17 cellular contexts compared by ENCODE assay signal in genomic region chr7:756928-757560, GRCh38. TPM values are rescaled to one million over a fixed set of nuclear protein-coding genes. Genes with fewer than 3 reads are reported as not detected.
A peak's percentile ranks its signal among the peaks of the same experiment; 100 is the strongest.
DNase-seq lines count a peak whose midpoint lies in the region; ATAC-seq and TF ChIP-seq lines count a peak whose summit lies in the region.
"Had no signal": no experiment of that assay in that cellular context is flagged by ENCODE, and none has a peak within 500 bp of the region (broad histone marks: within the 10 kb centered on the region; RNA-seq: fewer than 3 reads in every experiment).

No MANE protein-coding gene starts in this region.

- DNase-seq in Right ventricle myocardium inferior (ENCODE audit: missing footprints) (peak; percentile 55), cardiac septum (ENCODE audit: low spot score) (no peak), posterior vena cava (ENCODE audit: low spot score) (peak; percentile 63), aorta (peak in 1 of 2 donors; percentile 55), GM20000 (ENCODE audit: low spot score) (no peak)
- no peak for DNase-seq in activated T-cell treated with anti-CD3 and anti-CD28 coated beads, Interleukin-2, amount 50 U/mL, for 1 hour
- DNase-seq: CD4-positive, alpha-beta memory T cell; DMS79 treated with DMSO at 0.1 percent for 48 hours; GM23248; NCI-H1417; NCI-H187 treated with DMSO at 0.1 percent for 48 hours; NCI-H2171; NCI-H446; NCI-H774; PC-9 had no signal

- peaks cover 0 to 100% of the 10 kb centered on the region in 2 donors for H3K36me3 ChIP-seq in gastroesophageal sphincter
- peaks cover 0 to 4% of the 10 kb centered on the region in 2 donors for H3K36me3 ChIP-seq in aorta (ENCODE audit: control insufficient read depth in 1 of 2, insufficient read depth in 2 of 2, low read length in 1 of 2)

- no peaks in the 10 kb centered on the region for H3K27me3 ChIP-seq in gastroesophageal sphincter
- no peaks in the 10 kb centered on the region for H3K27me3 ChIP-seq in aorta (ENCODE audit: control insufficient read depth in 1 of 2, insufficient read depth in 2 of 2, low read length in 1 of 2)

- ATAC-seq in Right ventricle myocardium inferior (no peak), gastroesophageal sphincter (peak; percentile 7), aorta (ENCODE audit: low FRiP score) (peak; percentile 35), HG02759 (IDR thresholded peaks at IDR 0.05; ENCODE audit: unreplicated experiment) (no peak)

- whole genome bisulfite sequencing in gastroesophageal sphincter (ENCODE audit: low coverage in 1 of 2), 2 donors = 44 to 100% methylated on average over 1 to 5 of the region's 35 CpGs
- 95% methylated on average over 35 of the region's 35 CpGs for WGBS in aorta, 2 donors

- no peak for TF ChIP-seq EP300 in gastroesophageal sphincter (IDR thresholded peaks at IDR 0.05)

- intact Hi-C loops in Right ventricle myocardium inferior (cut with DNase I) = no loop called here
- intact Hi-C loops in cardiac septum (cut with DNase I) = no loop called here
- intact Hi-C loops in posterior vena cava (cut with DNase I) = loop anchor here in 1 of 2 donors (1.0 kb wide), 1 partner anchor 356 kb away; no protein-coding TSS in a partner anchor
- intact Hi-C loops in aorta (cut with DNase I) = no loop called here

- H3K9me3 ChIP-seq in gastroesophageal sphincter (no peaks in the 10 kb centered on the region), aorta (ENCODE audit: control insufficient read depth, low read length) (no peaks in the 10 kb centered on the region)

- H3K27ac ChIP-seq in gastroesophageal sphincter = peak overlapping the region in 2 of 4 donors; percentile 30 to 62
- H3K27ac ChIP-seq in aorta (ENCODE audit: low read depth in 1 of 2, low read length in 2 of 2) = no peak overlapping the region
- H3K27ac ChIP-seq: GM23248, PC-9 had no signal

- H3K4me3 ChIP-seq in gastroesophageal sphincter = no peak overlapping the region
- H3K4me3 ChIP-seq in aorta (ENCODE audit: low read length in 2 of 2) = no peak overlapping the region
- H3K4me3 ChIP-seq: GM23248, PC-9 had no signal

- H3K4me1 ChIP-seq in gastroesophageal sphincter = peaks cover 0 to 15% (median 0%) of the 10 kb centered on the region in 3 donors
- H3K4me1 ChIP-seq in aorta (ENCODE audit: control insufficient read depth in 1 of 2, insufficient read depth in 2 of 2, low read length in 2 of 2) = no peaks in the 10 kb centered on the region

- TF ChIP-seq POLR2A in gastroesophageal sphincter (IDR thresholded peaks at IDR 0.05) = no peak

- TF ChIP-seq CTCF in gastroesophageal sphincter (IDR thresholded peaks at IDR 0.05) = no peak
- no peak for TF ChIP-seq CTCF in GM20000 (IDR thresholded peaks at IDR 0.05; ENCODE audit: extremely low read depth, missing control alignments)

RNA-seq across cellular contexts. Expression of gene PRKAR1B, which starts 30.0 kb away (rescaled TPM):
- 16.7 TPM for total RNA-seq in Right ventricle myocardium inferior
- total RNA-seq in cardiac septum = 13.5 TPM
- total RNA-seq in gastroesophageal sphincter = 10 to 100 TPM; 11.6 to 39.1 (median 24.8) TPM
- 10 to 100 TPM; 10.1 TPM for total RNA-seq in posterior vena cava
- 10 to 100 TPM in 1 of 2 donors, 1 to 10 TPM in 1; 6.6 to 13.7 TPM for total RNA-seq in aorta
- 10 to 100 TPM; 14.5 to 16.2 TPM for polyA plus RNA-seq in aorta

RNA-seq across cellular contexts. Expression of gene DNAAF5, which starts 30.5 kb away (rescaled TPM):
- total RNA-seq in Right ventricle myocardium inferior (17.7 TPM), cardiac septum (22.1 TPM), gastroesophageal sphincter (10 to 100 TPM; 17.4 to 36.4 (median 21.7) TPM), posterior vena cava (10 to 100 TPM; 12.6 to 16.9 TPM), aorta (10 to 100 TPM; 12.4 to 16.6 TPM)
- polyA plus RNA-seq in aorta = 10 to 100 TPM in 1 of 2 donors, 1 to 10 TPM in 1; 4.1 to 16.8 TPM

Comparison
In these comparisons a context has a peak if more than half of its experiments do, and no peak if none do; other contexts are left out.
1. DNase-seq: peak in Right ventricle myocardium inferior (single experiment) and posterior vena cava (single experiment); none in cardiac septum (single experiment), activated T-cell treated with anti-CD3 and anti-CD28 coated beads, Interleukin-2, amount 50 U/mL, for 1 hour (single experiment) and GM20000 (single experiment).
2. ATAC-seq: peak in gastroesophageal sphincter (single experiment) and aorta (single experiment); none in Right ventricle myocardium inferior (single experiment) and HG02759 (single experiment).